25 cellular contexts compared by ENCODE assay signal in genomic region chr2:1207962-1208510, GRCh38.
"Had no signal": no experiment of that assay in that cellular context is flagged by ENCODE, and none has a peak within 500 bp of the region (broad histone marks: within the 10 kb centered on the region; RNA-seq: fewer than 3 reads in every experiment).

No MANE protein-coding gene starts in this region.

- DNase-seq: colonic mucosa; cortex of kidney; effector CD8-positive, alpha-beta T cell; effector memory CD8-positive, alpha-beta T cell; endodermal cell; erythroblast; foreskin keratinocyte; gastrocnemius medialis; heart left ventricle; hypothalamus; immature natural killer cell; islet precursor cell; kidney; kidney glomerular epithelial cell; left colon; left ventricle myocardium inferior; lower lobe of right lung; mesenchymal stem cell; mucosa of descending colon had no signal

- H3K9me3 Mint-ChIP-seq: dendritic cell treated with granulocyte-macrophage colony-stimulating factor and Interleukin-4, amounts not matched to agents 40 ng/mL and 50 ng/mL, for 4 days had no signal

- H3K4me3 Mint-ChIP-seq: dendritic cell treated with granulocyte-macrophage colony-stimulating factor and Interleukin-4, amounts not matched to agents 40 ng/mL and 50 ng/mL, for 4 days; effector memory CD8-positive, alpha-beta T cell; endodermal cell; immature natural killer cell; mesothelial cell of epicardium had no signal

- H3K4me3 ChIP-seq: colonic mucosa, gastrocnemius medialis, heart left ventricle, hepatocyte, left ventricle myocardium inferior, lower lobe of right lung, mucosa of descending colon had no signal

- H3K36me3 Mint-ChIP-seq: immature natural killer cell, mesothelial cell of epicardium had no signal

- H3K4me1 Mint-ChIP-seq: endodermal cell, immature natural killer cell, mesothelial cell of epicardium had no signal

- H3K27ac ChIP-seq: colonic mucosa, epithelial cell of prostate, foreskin keratinocyte, gastrocnemius medialis, heart left ventricle, hepatocyte, left ventricle myocardium inferior, lower lobe of right lung had no signal

- H3K27me3 Mint-ChIP-seq: dendritic cell treated with granulocyte-macrophage colony-stimulating factor and Interleukin-4, amounts not matched to agents 40 ng/mL and 50 ng/mL, for 4 days had no signal

- H3K36me3 ChIP-seq: colonic mucosa, gastrocnemius medialis, heart left ventricle, left ventricle myocardium inferior, lower lobe of right lung had no signal

- H3K4me1 ChIP-seq: colonic mucosa, foreskin keratinocyte, gastrocnemius medialis, heart left ventricle, left ventricle myocardium inferior, lower lobe of right lung had no signal

- H3K27ac Mint-ChIP-seq: dendritic cell treated with granulocyte-macrophage colony-stimulating factor and Interleukin-4, amounts not matched to agents 40 ng/mL and 50 ng/mL, for 4 days; effector memory CD8-positive, alpha-beta T cell; endodermal cell; immature natural killer cell; mesothelial cell of epicardium had no signal

- H3K27me3 ChIP-seq: colonic mucosa, foreskin keratinocyte, gastrocnemius medialis, heart left ventricle, hepatocyte had no signal

- ATAC-seq: effector memory CD8-positive, alpha-beta T cell; esophagus mucosa; foreskin keratinocyte; gastrocnemius medialis; heart left ventricle; left colon; left lobe of liver; mucosa of descending colon had no signal

- H3K9me3 ChIP-seq: colonic mucosa, gastrocnemius medialis, lower lobe of right lung, mucosa of descending colon had no signal
